34 cellular contexts compared by ENCODE assay signal in genomic region chr16:25563700-25564099, GRCh38.
"Had no signal": no experiment of that assay in that cellular context is flagged by ENCODE, and none has a peak within 500 bp of the region (broad histone marks: within the 10 kb centered on the region; RNA-seq: fewer than 3 reads in every experiment).

No MANE protein-coding gene starts in this region.

- FAIRE-seq: RCC 7860, TTC549 had no signal

- H3K27ac Mint-ChIP-seq: activated CD4-positive, alpha-beta memory T cell treated with anti-CD3 and anti-CD28 coated beads, Interleukin-2, amount 10 ng/mL, durations not matched to agents 7 days and 5 days; activated CD8-positive, alpha-beta memory T cell treated with anti-CD3 and anti-CD28 coated beads, Interleukin-2, amount 10 ng/mL, durations not matched to agents 7 days and 5 days; activated naive CD8-positive, alpha-beta T cell treated with anti-CD3 and anti-CD28 coated beads for 36 hours; T-helper 1 cell treated with Interleukin-12 subunit alpha and Interleukin-12 subunit beta and Interleukin-4 antibody, amounts not matched to agents 30 μg/mL and 1 μg/mL, for 36 hours; T-helper 2 cell treated with Interferon-gamma antibody and Interleukin-4, amounts not matched to agents 5 μg/mL and 100 μg/mL, for 36 hours had no signal

- H3K36me3 Mint-ChIP-seq: activated CD8-positive, alpha-beta memory T cell treated with anti-CD3 and anti-CD28 coated beads, Interleukin-2, amount 10 ng/mL, durations not matched to agents 7 days and 5 days; activated naive CD8-positive, alpha-beta T cell treated with anti-CD3 and anti-CD28 coated beads for 36 hours had no signal

- H3K9me3 ChIP-seq: colonic mucosa had no signal

- H3K27ac ChIP-seq: brain microvascular endothelial cell, cardiac muscle cell, colonic mucosa, PC-9, RWPE1, WERI-Rb-1 had no signal

- H3K36me3 ChIP-seq: brain microvascular endothelial cell, cardiac muscle cell, colonic mucosa, WERI-Rb-1 had no signal

- H3K4me1 Mint-ChIP-seq: activated CD4-positive, alpha-beta memory T cell treated with anti-CD3 and anti-CD28 coated beads, Interleukin-2, amount 10 ng/mL, durations not matched to agents 7 days and 5 days; activated CD8-positive, alpha-beta memory T cell treated with anti-CD3 and anti-CD28 coated beads, Interleukin-2, amount 10 ng/mL, durations not matched to agents 7 days and 5 days; activated naive CD8-positive, alpha-beta T cell treated with anti-CD3 and anti-CD28 coated beads for 36 hours; central memory CD8-positive, alpha-beta T cell had no signal

- H3K4me3 ChIP-seq: cardiac muscle cell, colonic mucosa, PC-9 had no signal

- H3K4me1 ChIP-seq: colonic mucosa had no signal

- H3K27me3 ChIP-seq: brain microvascular endothelial cell, cardiac muscle cell, colonic mucosa had no signal

- H3K4me3 Mint-ChIP-seq: activated CD4-positive, alpha-beta memory T cell treated with anti-CD3 and anti-CD28 coated beads, Interleukin-2, amount 10 ng/mL, durations not matched to agents 7 days and 5 days; activated CD8-positive, alpha-beta memory T cell treated with anti-CD3 and anti-CD28 coated beads, Interleukin-2, amount 10 ng/mL, durations not matched to agents 7 days and 5 days; activated naive CD8-positive, alpha-beta T cell treated with anti-CD3 and anti-CD28 coated beads for 36 hours; central memory CD8-positive, alpha-beta T cell; T-helper 1 cell treated with Interleukin-12 subunit alpha and Interleukin-12 subunit beta and Interleukin-4 antibody, amounts not matched to agents 30 μg/mL and 1 μg/mL, for 36 hours; T-helper 2 cell treated with Interferon-gamma antibody and Interleukin-4, amounts not matched to agents 5 μg/mL and 100 μg/mL, for 36 hours had no signal

- H3K27me3 Mint-ChIP-seq: activated CD4-positive, alpha-beta memory T cell treated with anti-CD3 and anti-CD28 coated beads, Interleukin-2, amount 10 ng/mL, durations not matched to agents 7 days and 5 days; activated CD8-positive, alpha-beta memory T cell treated with anti-CD3 and anti-CD28 coated beads, Interleukin-2, amount 10 ng/mL, durations not matched to agents 7 days and 5 days; activated naive CD8-positive, alpha-beta T cell treated with anti-CD3 and anti-CD28 coated beads for 36 hours; central memory CD8-positive, alpha-beta T cell had no signal

- DNase-seq: activated CD4-positive, alpha-beta memory T cell treated with anti-CD3 and anti-CD28 coated beads, Interleukin-2, amount 10 ng/mL, durations not matched to agents 7 days and 5 days; activated CD4-positive, alpha-beta T cell treated with anti-CD3 and anti-CD28 coated beads for 1 hour; activated CD4-positive, alpha-beta T cell treated with anti-CD3 and anti-CD28 coated beads for 48 hours; activated CD4-positive, CD25-positive, alpha-beta regulatory T cell; activated CD8-positive, alpha-beta memory T cell treated with anti-CD3 and anti-CD28 coated beads for 24 hours; activated CD8-positive, alpha-beta memory T cell treated with anti-CD3 and anti-CD28 coated beads, Interleukin-2, amount 10 ng/mL, durations not matched to agents 7 days and 5 days; activated CD8-positive, alpha-beta memory T cell treated with anti-CD3 and anti-CD28 coated beads, Interleukin-2, amount 50 U/mL, for 48 hours; activated effector memory CD4-positive, alpha-beta T cell treated with Interleukin-2 at 50 U/mL for 16 hours; activated naive CD4-positive, alpha-beta T cell treated with anti-CD3 and anti-CD28 coated beads, Interleukin-2, amount 50 U/mL, for 16 hours; activated naive CD8-positive, alpha-beta T cell treated with anti-CD3 and anti-CD28 coated beads for 36 hours; activated T-cell treated with anti-CD3 and anti-CD28 coated beads, Interleukin-2, amount 50 U/mL, for 48 hours; amniotic stem cell; aorta; brain microvascular endothelial cell; colonic mucosa; Karpas-422; NCI-H1048; NCI-H1105 treated with DMSO at 0.1 percent for 48 hours; NCI-H1436; NCI-H1694; NCI-H1930; NCI-H345; NCI-H524 treated with DMSO at 0.1 percent for 48 hours; NK-92 treated with Interleukin-12 subunit alpha and Interleukin-12 subunit beta, amount 100 ng/mL, for 24 hours; PC-9; SIG-M5; WERI-Rb-1 had no signal
